Comparison of ENCODE assay signal across 9 cellular contexts in the genomic region with DNA sequence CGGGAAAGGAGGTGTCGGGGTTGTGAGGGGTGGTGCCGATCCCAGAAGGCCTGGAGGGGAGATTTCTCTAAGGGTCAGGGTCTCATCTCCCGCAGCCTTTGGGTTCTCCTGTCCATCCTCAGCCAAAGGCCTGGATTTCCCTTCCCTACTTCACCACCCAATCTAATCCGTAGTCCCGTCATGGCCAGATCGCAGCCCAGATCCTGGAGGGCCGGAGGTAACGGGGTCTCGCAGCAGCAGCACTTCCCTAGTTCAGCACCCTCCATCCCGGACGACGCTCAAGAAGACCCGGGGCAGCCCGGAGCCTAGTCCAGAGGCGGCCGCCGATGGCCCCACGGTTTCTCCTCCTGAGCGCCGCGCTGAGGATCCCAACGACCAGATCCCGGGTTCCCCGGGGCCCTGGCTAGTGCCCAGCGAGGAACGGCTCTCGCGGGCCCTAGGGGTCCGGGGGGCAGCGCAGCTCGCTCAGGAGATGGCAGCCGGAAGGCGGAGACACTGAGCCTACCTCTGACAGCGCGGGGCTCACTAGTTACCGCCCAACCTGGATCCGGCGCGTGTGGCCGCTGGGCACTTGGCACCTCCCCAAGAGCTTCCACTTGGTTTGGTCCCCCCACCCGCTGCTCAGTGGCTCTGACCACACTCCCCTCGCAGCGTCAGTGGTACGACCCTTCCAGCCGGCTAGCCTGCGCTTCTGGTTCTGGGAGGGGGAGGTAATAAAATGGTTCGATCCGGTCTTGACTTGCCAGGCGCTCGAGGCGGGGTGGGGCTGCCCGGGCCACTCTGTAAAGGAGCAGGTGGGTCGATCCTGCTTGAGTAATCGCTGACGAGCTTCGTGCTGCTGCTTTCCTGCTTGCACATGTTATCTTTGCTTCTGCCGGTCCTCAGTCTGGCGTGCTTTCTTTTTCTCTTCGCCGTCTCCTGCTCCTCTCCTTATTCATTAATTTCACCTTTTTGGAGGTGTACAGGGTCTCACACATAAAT. TPM values are rescaled to one million over a fixed set of nuclear protein-coding genes. Genes with fewer than 3 reads are reported as not detected.
A peak's percentile ranks its signal among the peaks of the same experiment; 100 is the strongest.
DNase-seq lines count a peak whose midpoint lies in the region; ATAC-seq and TF ChIP-seq lines count a peak whose summit lies in the region.
"Had no signal": no experiment of that assay in that cellular context is flagged by ENCODE, and none has a peak within 500 bp of the region (broad histone marks: within the 10 kb centered on the region; RNA-seq: fewer than 3 reads in every experiment).

No MANE protein-coding gene starts in this region.

- H3K4me1 ChIP-seq in ACC112 (ENCODE audit: control insufficient read depth, insufficient read depth, low read length, unreplicated experiment) (no peaks in the 10 kb centered on the region), MM.1S (ENCODE audit: low read length) (0 out of 2 replicates have a peak, but pooled peaks cover 5% of the 10 kb centered on the region), hepatocyte (ENCODE audit: insufficient read depth) (peaks cover 10% of the 10 kb centered on the region)
- H3K4me1 ChIP-seq: Caco-2 had no signal

- H3K27ac ChIP-seq in ACC112 (ENCODE audit: low read depth, low read length) (peak overlapping the region; percentile 97), MM.1S (ENCODE audit: low read length) (peak overlapping the region; percentile 100), hepatocyte (peak overlapping the region; percentile 95)

- no peaks in the 10 kb centered on the region for H3K36me3 ChIP-seq in ACC112 (ENCODE audit: insufficient read depth, low read length)
- no peaks in the 10 kb centered on the region for H3K36me3 ChIP-seq in MM.1S (replicated peaks; ENCODE audit: insufficient read depth, low read length)
- no peaks in the 10 kb centered on the region for H3K36me3 ChIP-seq in hepatocyte (replicated peaks; ENCODE audit: insufficient read depth, low read depth)

- DNase-seq in MM.1S (peak; percentile 87), T-helper 2 cell (peak; percentile 28 to 89 (median 62)), astrocyte of the cerebellum (ENCODE audit: low read depth) (peak; percentile 28), hepatocyte (ENCODE audit: low spot score) (peak; percentile 88), sciatic nerve (ENCODE audit: low spot score) (peak; percentile 85), amniotic stem cell (lab: John Stamatoyannopoulos, UW) (no peak)

- 60% methylated on average over 58 of the region's 61 CpGs for WGBS in hepatocyte (ENCODE audit: low lambda C conversion rate, missing lambda C conversion rate)

- peak overlapping the region; percentile 86 for H3K9ac ChIP-seq in MM.1S (ENCODE audit: low read length)

- no peak overlapping the region for H2AFZ ChIP-seq in ACC112 (ENCODE audit: low read length, unreplicated experiment)
- no peak overlapping the region for H2AFZ ChIP-seq in MM.1S (ENCODE audit: low read length)
- no peak overlapping the region for H2AFZ ChIP-seq in hepatocyte

- intact Hi-C loops in sciatic nerve (cut with DNase I) = no loop called here

- peak overlapping the region; percentile 84 for H3K4me3 ChIP-seq in ACC112 (ENCODE audit: low read depth, low read length)
- H3K4me3 ChIP-seq in MM.1S (ENCODE audit: low read length) = peak overlapping the region; percentile 66
- H3K4me3 ChIP-seq in astrocyte of the cerebellum (ENCODE audit: low read depth, low read length) = peak overlapping the region; percentile 36
- no peak overlapping the region for H3K4me3 ChIP-seq in hepatocyte

- H4K20me1 ChIP-seq in MM.1S (ENCODE audit: insufficient read depth, low read length) = no peaks in the 10 kb centered on the region
- H4K20me1 ChIP-seq in hepatocyte (ENCODE audit: insufficient read depth, poor library complexity, severe bottlenecking) = no peaks in the 10 kb centered on the region

- H3K79me2 ChIP-seq in ACC112 (ENCODE audit: control insufficient read depth, insufficient read depth, low read length, unreplicated experiment) (no peaks in the 10 kb centered on the region), MM.1S (ENCODE audit: low read length) (no peaks in the 10 kb centered on the region), hepatocyte (no peaks in the 10 kb centered on the region)

- H3K9me2 ChIP-seq in MM.1S (replicated peaks; ENCODE audit: insufficient read depth, low read length) = no peaks in the 10 kb centered on the region
- no peaks in the 10 kb centered on the region for H3K9me2 ChIP-seq in hepatocyte (replicated peaks; ENCODE audit: insufficient read depth)

- H3K27me3 ChIP-seq in ACC112 (ENCODE audit: insufficient read depth, low read length) = no peaks in the 10 kb centered on the region
- no peaks in the 10 kb centered on the region for H3K27me3 ChIP-seq in MM.1S (replicated peaks; ENCODE audit: insufficient read depth, low read length)
- no peaks in the 10 kb centered on the region for H3K27me3 ChIP-seq in hepatocyte

- ATAC-seq in GM19397 (IDR thresholded peaks at IDR 0.05; ENCODE audit: unreplicated experiment) (peak; percentile 40), sciatic nerve (peak; percentile 67)

- in situ Hi-C loops in astrocyte of the cerebellum (cut with HindIII; ENCODE audit: low sequenced_read_pairs) = no loop called here

- H3F3A ChIP-seq in MM.1S (ENCODE audit: insufficient read depth, low read length) = peaks cover 21% of the 10 kb centered on the region

- TF ChIP-seq CTCF in MM.1S (IDR thresholded peaks at IDR 0.05; ENCODE audit: low read length) = peak; percentile 26
- TF ChIP-seq CTCF in astrocyte of the cerebellum (IDR thresholded peaks at IDR 0.05; ENCODE audit: low read depth, low read length, missing control alignments) = no peak
- TF ChIP-seq CTCF in hepatocyte (IDR thresholded peaks at IDR 0.05; ENCODE audit: poor library complexity) = peak; percentile 31

- H3K4me2 ChIP-seq in MM.1S (ENCODE audit: low read depth, low read length) (peak overlapping the region; percentile 95), hepatocyte (peak overlapping the region; percentile 77)

- H3K9me3 ChIP-seq in MM.1S (replicated peaks; ENCODE audit: insufficient read depth, low read length) (no peaks in the 10 kb centered on the region), hepatocyte (ENCODE audit: low read depth) (no peaks in the 10 kb centered on the region)
- H3K9me3 ChIP-seq: Caco-2 had no signal

RNA-seq across cellular contexts. Expression of gene MAGIX, which starts 3.6 kb away (rescaled TPM):
- total RNA-seq in hepatocyte (5.0 and 6.5 TPM in 2 replicates), sciatic nerve (1.0 TPM)
- 7.1 and 13.4 TPM in 2 replicates for polyA plus RNA-seq in hepatocyte

RNA-seq across cellular contexts. Expression of gene PLP2, which starts 5.5 kb away (rescaled TPM):
- total RNA-seq in hepatocyte = 27.5 and 34.9 TPM in 2 replicates
- polyA plus RNA-seq in hepatocyte = 110 and 118 TPM in 2 replicates
- 103 TPM for total RNA-seq in sciatic nerve

RNA-seq across cellular contexts. Expression of gene PRICKLE3, which starts 20.0 kb away (rescaled TPM):
- total RNA-seq in hepatocyte (2.8 and 6.1 TPM in 2 replicates), sciatic nerve (9.9 TPM)
- polyA plus RNA-seq in hepatocyte = 9.3 and 15.7 TPM in 2 replicates

RNA-seq across cellular contexts. Expression of gene SYP, which starts 33.8 kb away (rescaled TPM):
- total RNA-seq in hepatocyte (1.4 and 2.5 TPM in 2 replicates), sciatic nerve (4.2 TPM)
- polyA plus RNA-seq in hepatocyte = 2.1 and 2.9 TPM in 2 replicates

RNA-seq across cellular contexts. Expression of gene GPKOW, which starts 42.7 kb away (rescaled TPM):
- total RNA-seq in hepatocyte (23.1 and 26.4 TPM in 2 replicates), sciatic nerve (20.5 TPM)
- polyA plus RNA-seq in hepatocyte = 22.5 and 22.7 TPM in 2 replicates
